9 cellular contexts compared by ENCODE assay signal in the genomic region with DNA sequence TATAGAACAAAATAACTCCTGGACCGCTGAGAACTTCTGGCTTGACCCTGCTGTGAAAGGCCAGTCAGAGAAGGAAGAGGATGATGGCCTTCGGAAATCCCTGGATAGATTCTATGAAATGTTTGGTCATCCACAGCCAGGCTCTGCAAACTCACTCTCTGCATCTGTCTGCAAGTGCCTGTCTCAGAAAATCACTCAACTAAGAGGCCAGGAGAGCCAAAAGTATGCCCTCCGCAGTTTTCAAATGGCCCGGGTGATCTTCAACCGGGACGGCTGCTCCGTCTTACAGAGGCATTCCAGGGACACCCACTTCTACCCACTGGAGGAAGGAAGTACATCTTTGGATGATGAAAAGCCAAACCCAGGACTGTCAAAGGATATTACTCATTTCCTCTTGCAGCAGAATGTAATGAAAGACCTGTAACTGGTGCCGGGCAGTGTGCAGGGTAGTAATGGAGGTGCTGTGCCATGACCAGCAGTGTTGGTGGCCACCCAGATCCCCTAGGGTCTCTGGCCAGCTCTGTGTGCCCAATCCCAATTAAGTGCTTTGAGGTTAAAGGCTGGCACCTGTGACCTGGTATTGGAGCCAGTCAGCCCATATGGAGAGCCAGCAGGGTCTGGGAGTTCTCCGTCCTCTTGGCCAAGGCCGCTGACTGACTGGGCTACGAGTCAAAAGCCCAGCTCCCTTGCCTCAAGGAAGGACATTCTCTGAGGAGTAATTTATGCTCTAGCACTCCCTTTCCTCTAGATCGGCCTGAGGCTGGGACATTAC. TPM values are rescaled to one million over a fixed set of nuclear protein-coding genes. Genes with fewer than 3 reads are reported as not detected.
DNase-seq lines count a peak whose midpoint lies in the region; ATAC-seq and TF ChIP-seq lines count a peak whose summit lies in the region.
"Had no signal": no experiment of that assay in that cellular context is flagged by ENCODE, and none has a peak within 500 bp of the region (broad histone marks: within the 10 kb centered on the region; RNA-seq: fewer than 3 reads in every experiment).

No MANE protein-coding gene starts in this region.

- H3K9me3 ChIP-seq in heart right ventricle (no peaks in the 10 kb centered on the region), uterus (no peaks in the 10 kb centered on the region)

- peak overlapping the region in 8 of 10 donors; percentile 5 to 70 (median 56) for H3K27ac ChIP-seq in heart right ventricle
- H3K27ac ChIP-seq in uterus, result no peak overlapping the region

- H3K4me1 ChIP-seq in heart right ventricle (peaks cover 7 to 40% (median 34%) of the 10 kb centered on the region in 9 donors), uterus (peaks cover 0 to 6% of the 10 kb centered on the region in 2 donors)

- no peak for TF ChIP-seq CTCF in heart right ventricle (IDR thresholded peaks at IDR 0.05)
- no peak for TF ChIP-seq CTCF in uterus (IDR thresholded peaks at IDR 0.05)

- H3K27me3 ChIP-seq in heart right ventricle, result no peaks in the 10 kb centered on the region
- H3K27me3 ChIP-seq in uterus, result no peaks in the 10 kb centered on the region

- H3K36me3 ChIP-seq in heart right ventricle (no peaks in the 10 kb centered on the region), uterus (no peaks in the 10 kb centered on the region)

- peak overlapping the region; percentile 22 for H3K27ac Mint-ChIP-seq in activated naive CD8-positive, alpha-beta T cell treated with anti-CD3 and anti-CD28 coated beads, Interleukin-2, amount 10 ng/mL, durations not matched to agents 7 days and 5 days
- no peak overlapping the region for H3K27ac Mint-ChIP-seq in activated naive CD8-positive, alpha-beta T cell treated with anti-CD3 and anti-CD28 coated beads for 36 hours
- H3K27ac Mint-ChIP-seq in T-helper 1 cell treated with Interleukin-12 subunit alpha and Interleukin-12 subunit beta and Interleukin-4 antibody, amounts not matched to agents 30 μg/mL and 1 μg/mL, for 36 hours, result peak overlapping the region; percentile 9

- intact Hi-C loops in heart right ventricle (cut with DNase I), result no loop called here
- intact Hi-C loops in uterus (cut with DNase I; ENCODE audit: low total_unique reads), result no loop called here

- H3K27me3 Mint-ChIP-seq in activated naive CD8-positive, alpha-beta T cell treated with anti-CD3 and anti-CD28 coated beads, Interleukin-2, amount 10 ng/mL, durations not matched to agents 7 days and 5 days, result no peaks in the 10 kb centered on the region
- H3K27me3 Mint-ChIP-seq in activated naive CD8-positive, alpha-beta T cell treated with anti-CD3 and anti-CD28 coated beads for 36 hours, result no peaks in the 10 kb centered on the region
- no peaks in the 10 kb centered on the region for H3K27me3 Mint-ChIP-seq in T-helper 1 cell treated with Interleukin-12 subunit alpha and Interleukin-12 subunit beta and Interleukin-4 antibody, amounts not matched to agents 30 μg/mL and 1 μg/mL, for 36 hours (ENCODE audit: low read depth)

- 34% methylated on average over 12 of the region's 12 CpGs for WGBS in heart right ventricle, 2 donors

- TF ChIP-seq POLR2A in uterus (IDR thresholded peaks at IDR 0.05), result no peak

- POLR2A ChIA-PET in activated naive CD8-positive, alpha-beta T cell treated with anti-CD3 and anti-CD28 coated beads, Interleukin-2, amount 10 ng/mL, durations not matched to agents 7 days and 5 days (lab: Charles Lee), result no interaction called here

- H3K4me3 ChIP-seq in heart right ventricle (peak overlapping the region in 1 of 10 donors; percentile 6), uterus (no peak overlapping the region)
- H3K4me3 ChIP-seq: skin epidermis had no signal

- H3K36me3 Mint-ChIP-seq in activated naive CD8-positive, alpha-beta T cell treated with anti-CD3 and anti-CD28 coated beads, Interleukin-2, amount 10 ng/mL, durations not matched to agents 7 days and 5 days, result peaks cover 4% of the 10 kb centered on the region
- H3K36me3 Mint-ChIP-seq in activated naive CD8-positive, alpha-beta T cell treated with anti-CD3 and anti-CD28 coated beads for 36 hours, result peaks cover 5% of the 10 kb centered on the region
- H3K36me3 Mint-ChIP-seq in T-helper 1 cell treated with Interleukin-12 subunit alpha and Interleukin-12 subunit beta and Interleukin-4 antibody, amounts not matched to agents 30 μg/mL and 1 μg/mL, for 36 hours (ENCODE audit: low read depth), result peaks cover 3% of the 10 kb centered on the region

- H3K4me3 Mint-ChIP-seq in activated naive CD8-positive, alpha-beta T cell treated with anti-CD3 and anti-CD28 coated beads, Interleukin-2, amount 10 ng/mL, durations not matched to agents 7 days and 5 days, result no peak overlapping the region
- H3K4me3 Mint-ChIP-seq in activated naive CD8-positive, alpha-beta T cell treated with anti-CD3 and anti-CD28 coated beads for 36 hours, result no peak overlapping the region
- no peak overlapping the region for H3K4me3 Mint-ChIP-seq in T-helper 1 cell treated with Interleukin-12 subunit alpha and Interleukin-12 subunit beta and Interleukin-4 antibody, amounts not matched to agents 30 μg/mL and 1 μg/mL, for 36 hours

- no peak for DNase-seq in activated naive CD8-positive, alpha-beta T cell treated with anti-CD3 and anti-CD28 coated beads, Interleukin-2, amount 10 ng/mL, durations not matched to agents 7 days and 5 days
- DNase-seq in activated naive CD8-positive, alpha-beta T cell treated with anti-CD3 and anti-CD28 coated beads for 36 hours, result no peak
- DNase-seq in heart right ventricle (peak in 1 of 2 donors; percentile 19), uterus (peak; percentile 15 to 41), islet precursor cell (no peak), NAMALWA (ENCODE audit: low spot score) (no peak)

- ATAC-seq in activated naive CD8-positive, alpha-beta T cell treated with anti-CD3 and anti-CD28 coated beads, Interleukin-2, amount 10 ng/mL, durations not matched to agents 7 days and 5 days (ENCODE audit: low read depth), result peak; percentile 61
- ATAC-seq in heart right ventricle (peak in 7 of 8 donors; percentile 47 to 71 (median 61)), HG03571 (IDR thresholded peaks at IDR 0.05; ENCODE audit: unreplicated experiment) (no peak)

- peaks cover 11% of the 10 kb centered on the region for H3K4me1 Mint-ChIP-seq in activated naive CD8-positive, alpha-beta T cell treated with anti-CD3 and anti-CD28 coated beads, Interleukin-2, amount 10 ng/mL, durations not matched to agents 7 days and 5 days
- H3K4me1 Mint-ChIP-seq in activated naive CD8-positive, alpha-beta T cell treated with anti-CD3 and anti-CD28 coated beads for 36 hours, result peaks cover 18% of the 10 kb centered on the region
- H3K4me1 Mint-ChIP-seq in T-helper 1 cell treated with Interleukin-12 subunit alpha and Interleukin-12 subunit beta and Interleukin-4 antibody, amounts not matched to agents 30 μg/mL and 1 μg/mL, for 36 hours (ENCODE audit: low read depth), result peaks cover 6% of the 10 kb centered on the region

- H3K9me3 Mint-ChIP-seq in activated naive CD8-positive, alpha-beta T cell treated with anti-CD3 and anti-CD28 coated beads, Interleukin-2, amount 10 ng/mL, durations not matched to agents 7 days and 5 days, result no peaks in the 10 kb centered on the region
- no peaks in the 10 kb centered on the region for H3K9me3 Mint-ChIP-seq in activated naive CD8-positive, alpha-beta T cell treated with anti-CD3 and anti-CD28 coated beads for 36 hours
- no peaks in the 10 kb centered on the region for H3K9me3 Mint-ChIP-seq in T-helper 1 cell treated with Interleukin-12 subunit alpha and Interleukin-12 subunit beta and Interleukin-4 antibody, amounts not matched to agents 30 μg/mL and 1 μg/mL, for 36 hours

RNA-seq across cellular contexts. Expression of a gene that starts 48.1 kb away (rescaled TPM):
- under 1 TPM in 1 of 2 experiments, not detected in 1; 0.17 TPM for total RNA-seq in activated naive CD8-positive, alpha-beta T cell treated with anti-CD3 and anti-CD28 coated beads, Interleukin-2, amount 10 ng/mL, durations not matched to agents 7 days and 5 days
- under 1 TPM; 0.10 to 0.16 TPM for total RNA-seq in activated naive CD8-positive, alpha-beta T cell treated with anti-CD3 and anti-CD28 coated beads for 36 hours
- total RNA-seq in heart right ventricle, result 10 to 100 TPM in 1 of 10 donors, 1 to 10 TPM in 8, under 1 TPM in 1; 0.98 to 36.5 (median 4.8) TPM
- polyA plus RNA-seq in heart right ventricle, result 1 to 10 TPM; 1.0 to 1.3 TPM
- 1 to 10 TPM in 1 of 4 donors, under 1 TPM in 1, not detected in 2; 0.95 to 3.2 TPM for total RNA-seq in uterus

Comparison
In these comparisons a context has a peak if more than half of its experiments do, and no peak if none do; other contexts are left out.
1. DNase-seq: peak in uterus (2 of 2); none in activated naive CD8-positive, alpha-beta T cell treated with anti-CD3 and anti-CD28 coated beads, Interleukin-2, amount 10 ng/mL, durations not matched to agents 7 days and 5 days (single experiment), activated naive CD8-positive, alpha-beta T cell treated with anti-CD3 and anti-CD28 coated beads for 36 hours (single experiment), islet precursor cell (single experiment) and NAMALWA (single experiment).
2. H3K27ac ChIP-seq: peak in heart right ventricle (8 of 10); none in uterus (0 of 2).